13 cellular contexts compared by ENCODE assay signal in genomic region chr1:210236386-210236839, GRCh38. TPM values are rescaled to one million over a fixed set of nuclear protein-coding genes. Genes with fewer than 3 reads are reported as not detected.
DNase-seq lines count a peak whose midpoint lies in the region; ATAC-seq, FAIRE-seq and TF ChIP-seq lines count a peak whose summit lies in the region.
"Had no signal": no experiment of that assay in that cellular context is flagged by ENCODE, and none has a peak within 500 bp of the region (broad histone marks: within the 10 kb centered on the region; RNA-seq: fewer than 3 reads in every experiment).

No MANE protein-coding gene starts in this region.

- H2BK15ac ChIP-seq in IMR-90 (ENCODE audit: low read depth, low read length) = no peak overlapping the region

- H3K36me3 ChIP-seq in IMR-90 (ENCODE audit: control insufficient read depth, insufficient read depth, low read length) = no peaks in the 10 kb centered on the region
- H3K36me3 ChIP-seq in colonic mucosa = no peaks in the 10 kb centered on the region
- no peaks in the 10 kb centered on the region for H3K36me3 ChIP-seq in lower lobe of right lung
- H3K36me3 ChIP-seq in pancreas = no peaks in the 10 kb centered on the region

- peak overlapping the region; percentile 31 for H2BK120ac ChIP-seq in IMR-90 (ENCODE audit: low read depth, low read length)

- no CpG with 5 or more reads among the region's 4 CpGs for WGBS in IMR-90 (ENCODE audit: extremely low coverage in 2 of 2, insufficient read length in 1 of 2), 2 experiments
- 69 to 71% methylated on average over 4 of the region's 4 CpGs for WGBS in pancreas, 2 donors

- intact Hi-C loops in IMR-90 (cut with micrococcal nuclease) (no loop called here), colonic mucosa (cut with DNase I) (loop anchor here (5.0 kb wide), 1 partner anchor 56 kb away; no protein-coding TSS in a partner anchor), lower lobe of right lung (cut with DNase I) (no loop called here), pancreas (cut with DNase I) (no loop called here)

- no TSS peak for BruUV-seq in IMR-90 (replicated peaks; lab: Mats Ljungman, UMichigan)

- H2AFZ ChIP-seq in IMR-90 (replicated peaks; ENCODE audit: low read length, poor library complexity) = no peak overlapping the region

- H3K27ac ChIP-seq in IMR-90 (ENCODE audit: insufficient read depth, low read length) (no peak overlapping the region), colonic mucosa (peak overlapping the region; percentile 4), lower lobe of right lung (peak overlapping the region; percentile 15), pancreas (no peak overlapping the region)
- H3K27ac ChIP-seq: SK-N-MC had no signal

- no peak overlapping the region for H3K56ac ChIP-seq in IMR-90 (ENCODE audit: extremely low read depth, insufficient read depth, low read length)

- no peak overlapping the region for H3K14ac ChIP-seq in IMR-90 (replicated peaks; ENCODE audit: low read depth, low read length)

- no peak overlapping the region for H2AK9ac ChIP-seq in IMR-90 (replicated peaks; ENCODE audit: low read depth, low read length, poor library complexity)

- dilution Hi-C loops in IMR-90 (cut with HindIII; ENCODE audit: low sequenced_read_pairs, unreplicated experiment) = no loop called here

- no peak overlapping the region for H3K9ac ChIP-seq in IMR-90 (ENCODE audit: low read depth, low read length)
- no peak overlapping the region for H3K9ac ChIP-seq in colonic mucosa (ENCODE audit: low read depth in 2 of 2, low read length in 2 of 2)

- H3K9me3 ChIP-seq in IMR-90 (ENCODE audit: control insufficient read depth, insufficient read depth, low read length) (no peaks in the 10 kb centered on the region), colonic mucosa (no peaks in the 10 kb centered on the region), lower lobe of right lung (no peaks in the 10 kb centered on the region), pancreas (no peaks in the 10 kb centered on the region)

- peaks cover 14% of the 10 kb centered on the region for H3K9me1 ChIP-seq in IMR-90 (ENCODE audit: insufficient read depth, low read length)

- peak overlapping the region; percentile 16; the same call in 1 of the 2 replicates for H3K4me2 ChIP-seq in IMR-90 (ENCODE audit: low read depth, low read length)

- H3K4me1 ChIP-seq in IMR-90 (ENCODE audit: control insufficient read depth, insufficient read depth, low read length) (peaks cover 10% of the 10 kb centered on the region), colonic mucosa (no peaks in the 10 kb centered on the region), lower lobe of right lung (peaks cover 46% of the 10 kb centered on the region), pancreas (no peaks in the 10 kb centered on the region)

- H2BK5ac ChIP-seq in IMR-90 (ENCODE audit: low read depth, low read length, poor library complexity, severe bottlenecking) = no peak overlapping the region

- peaks cover 5% of the 10 kb centered on the region; the same call in 1 of the 2 replicates for H4K20me1 ChIP-seq in IMR-90 (ENCODE audit: insufficient read depth, low read length)

- H3K23ac ChIP-seq in IMR-90 (ENCODE audit: low read depth, low read length) = 0 out of 2 replicates have a peak overlapping the region, but pooled peaks have one; percentile 16

- no peaks in the 10 kb centered on the region for H3K79me1 ChIP-seq in IMR-90 (ENCODE audit: low read depth in 1 of 2, low read length in 2 of 2)

- H4K91ac ChIP-seq in IMR-90 (ENCODE audit: insufficient read depth, low read depth, low read length) = no peak overlapping the region; the same call in 1 of the 2 replicates

- no peak overlapping the region for H4K5ac ChIP-seq in IMR-90 (ENCODE audit: low read depth, low read length)

- POLR2A ChIA-PET in IMR-90 (lab: Charles Lee; ENCODE audit: unreplicated experiment) = no interaction called here

- no peak for TF ChIP-seq CTCF in IMR-90 (conservative IDR thresholded peaks at IDR 0.05; ENCODE audit: low read depth, low read length)
- TF ChIP-seq CTCF in colonic mucosa (IDR thresholded peaks at IDR 0.05) = no peak
- TF ChIP-seq CTCF in lower lobe of right lung (IDR thresholded peaks at IDR 0.05) = no peak
- no peak for TF ChIP-seq CTCF in pancreas (IDR thresholded peaks at IDR 0.05)

- H3K27me3 ChIP-seq in IMR-90 (ENCODE audit: control insufficient read depth, insufficient read depth, low read length) (peaks cover 42% of the 10 kb centered on the region), colonic mucosa (peaks cover 6% of the 10 kb centered on the region), lower lobe of right lung (ENCODE audit: low read depth) (peaks cover 8% of the 10 kb centered on the region), pancreas (no peaks in the 10 kb centered on the region)

- ATAC-seq in IMR-90 (ENCODE audit: low read depth) (no peak), lower lobe of right lung (no peak), pancreas (no peak)

- H3K18ac ChIP-seq in IMR-90 (ENCODE audit: low read depth, low read length) = no peak overlapping the region; the same call in 1 of the 2 replicates

- DNase-seq in IMR-90 (peak; percentile 37), colonic mucosa (no peak), lower lobe of right lung (no peak), stromal cell of bone marrow (ENCODE audit: low read depth) (peak; percentile 58), pancreas (no peak), EL (no peak), GOT3 (lab: John Stamatoyannopoulos, UW) (no peak)
- no peak for DNase-seq in activated effector memory CD4-positive, alpha-beta T cell treated with anti-CD3 and anti-CD28 coated beads, Interleukin-2, amount 50 U/mL, for 16 hours
- DNase-seq: activated B cell treated with CpG ODN at 0.5 μM for 24 hours, activated T-cell treated with anti-CD3 and anti-CD28 coated beads for 4 hours, DMS79, HCEC 1CT had no signal

- CTCF ChIA-PET in IMR-90 (lab: Yijun Ruan, JAX) = no interaction called here

- TF ChIP-seq RAD21 in IMR-90 (IDR thresholded peaks at IDR 0.05; ENCODE audit: low read length) = no peak

- H4K8ac ChIP-seq in IMR-90 (ENCODE audit: low read depth in 2 of 2, low read length in 2 of 2) = no peak overlapping the region

- no peak for TF ChIP-seq POLR2A in IMR-90 (IDR thresholded peaks at IDR 0.05; ENCODE audit: low read depth, low read length)

- H3K4me3 ChIP-seq in IMR-90 (ENCODE audit: insufficient read depth, low read depth, low read length) (no peak overlapping the region), colonic mucosa (no peak overlapping the region), lower lobe of right lung (no peak overlapping the region), pancreas (no peak overlapping the region)
- H3K4me3 ChIP-seq: SK-N-MC had no signal

- in situ Hi-C loops in IMR-90 (cut with MboI; ENCODE audit: low sequenced_read_pairs) = no loop called here

- peak overlapping the region; percentile 40; the same call in 1 of the 2 replicates for H2BK20ac ChIP-seq in IMR-90 (ENCODE audit: low read depth, low read length)

- no peak for FAIRE-seq in pancreas (lab: Jason Lieb, UNC)

- peak overlapping the region; percentile 19; the same call in 1 of the 2 replicates for H2AK5ac ChIP-seq in IMR-90 (ENCODE audit: low read depth, low read length)

- H3K4ac ChIP-seq in IMR-90 (ENCODE audit: low read depth, low read length) = no peak overlapping the region

TF ChIP-seq in IMR-90, 13 proteins besides CTCF, POLR2A, EP300 and RAD21:
- TF ChIP-seq MXI1 (IDR thresholded peaks at IDR 0.05; ENCODE audit: borderline replicate concordance, low read depth, low read length) = no peak
- no peak for TF ChIP-seq MAFK (IDR thresholded peaks at IDR 0.05; ENCODE audit: low read depth, low read length)
- TF ChIP-seq SMC3 (IDR thresholded peaks at IDR 0.05; ENCODE audit: low read depth, low read length) = no peak
- TF ChIP-seq MAZ (IDR thresholded peaks at IDR 0.05; ENCODE audit: borderline replicate concordance, low read depth, low read length) = no peak
- TF ChIP-seq USF2 (IDR thresholded peaks at IDR 0.05; ENCODE audit: low read depth, low read length) = no peak
- TF ChIP-seq BHLHE40 (IDR thresholded peaks at IDR 0.05; ENCODE audit: low read depth, low read length) = no peak
- no peak for TF ChIP-seq ELK1 (IDR thresholded peaks at IDR 0.05; ENCODE audit: borderline replicate concordance, low read depth, low read length)
- no peak for TF ChIP-seq NFE2L2 (IDR thresholded peaks at IDR 0.05; ENCODE audit: low read depth, low read length)
- no peak for TF ChIP-seq RFX5 (IDR thresholded peaks at IDR 0.05; ENCODE audit: low read depth, low read length)
- TF ChIP-seq CHD1 (IDR thresholded peaks at IDR 0.05; ENCODE audit: low read depth, low read length) = no peak
- TF ChIP-seq FOS (IDR thresholded peaks at IDR 0.05; ENCODE audit: low read depth, low read length) = no peak
- TF ChIP-seq RCOR1 (IDR thresholded peaks at IDR 0.05; ENCODE audit: insufficient replicate concordance, low read length) = no peak
- no peak for TF ChIP-seq CEBPB (IDR thresholded peaks at IDR 0.05; ENCODE audit: low read depth, low read length)

RNA-seq across cellular contexts. Expression of gene SERTAD4, which starts 3.8 kb away (rescaled TPM):
- total RNA-seq in IMR-90 (2012; rRNA removed) (under 0.01 TPM in 2 replicates), colonic mucosa (1 to 10 TPM; 4.2 to 4.6 TPM), lower lobe of right lung (4.3 TPM), pancreas (under 1 TPM; 0.14 to 0.97 (median 0.26) TPM)
- polyA plus RNA-seq in IMR-90 (2012; rRNA removed) (0.07 and 0.22 TPM in 2 replicates), pancreas (under 1 TPM; 0.16 to 0.34 TPM)
- polyA plus RNA-seq in IMR-90 (2012; cell fraction: cytosol; rRNA removed) = 0.01 and 0.04 TPM in 2 replicates
- polyA plus RNA-seq in IMR-90 (2012; cell fraction: nucleus; rRNA removed; ENCODE audit: low replicate concordance) = 0.03 and 0.11 TPM in 2 replicates
- total RNA-seq: activated B cell treated with CpG ODN at 0.5 μM for 24 hours had no signal

Comparison
In these comparisons a context has a peak if more than half of its experiments do, and no peak if none do; other contexts are left out.
1. DNase-seq: peak in IMR-90 (single experiment) and stromal cell of bone marrow (single experiment); none in colonic mucosa (single experiment), lower lobe of right lung (single experiment), pancreas (0 of 6), EL (single experiment), activated effector memory CD4-positive, alpha-beta T cell treated with anti-CD3 and anti-CD28 coated beads, Interleukin-2, amount 50 U/mL, for 16 hours (single experiment) and GOT3 (single experiment).
2. H3K27ac ChIP-seq: peak in colonic mucosa (single experiment) and lower lobe of right lung (single experiment); none in IMR-90 (single experiment) and pancreas (0 of 4).